ENCODE assay signal across 17 cellular contexts in the genomic region with DNA sequence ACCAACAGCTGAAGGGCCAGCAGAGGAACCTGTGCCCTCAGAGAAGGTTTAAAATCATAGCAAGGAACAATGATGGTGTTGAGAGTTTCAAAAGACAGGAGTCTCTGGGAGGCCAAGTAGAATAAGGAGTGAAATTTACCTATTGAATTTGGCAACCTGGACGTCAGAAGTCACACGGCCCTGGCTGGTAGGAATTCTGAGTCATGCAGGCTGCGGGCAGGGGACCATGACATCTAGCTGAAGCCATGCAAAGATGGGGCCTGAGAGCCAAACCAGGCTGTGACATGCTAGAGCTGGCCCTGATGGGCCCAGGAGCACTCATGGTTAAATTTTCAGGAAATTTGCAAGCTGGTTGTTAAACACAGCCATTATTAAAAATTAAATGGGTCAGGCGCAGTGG.
DNase-seq lines count a peak whose midpoint lies in the region; ATAC-seq and TF ChIP-seq lines count a peak whose summit lies in the region.
"Had no signal": no experiment of that assay in that cellular context is flagged by ENCODE, and none has a peak within 500 bp of the region (broad histone marks: within the 10 kb centered on the region; RNA-seq: fewer than 3 reads in every experiment).

No MANE protein-coding gene starts in this region.

- H3K4me1 Mint-ChIP-seq in CD14-positive monocyte, result peaks cover 61% of the 10 kb centered on the region
- H3K4me1 Mint-ChIP-seq in activated naive CD8-positive, alpha-beta T cell treated with anti-CD3 and anti-CD28 coated beads, Interleukin-2, amount 50 U/mL, for 24 hours, result peaks cover 98% of the 10 kb centered on the region
- H3K4me1 Mint-ChIP-seq in naive B cell, result peaks cover 58 to 80% (median 70%) of the 10 kb centered on the region in 3 donors

- H3K27me3 Mint-ChIP-seq in CD14-positive monocyte (ENCODE audit: low read depth in 3 of 3) (peaks cover 11 to 22% (median 18%) of the 10 kb centered on the region in 3 donors), naive B cell (peaks cover 0 to 6% (median 0%) of the 10 kb centered on the region in 3 donors)
- H3K27me3 Mint-ChIP-seq in activated naive CD8-positive, alpha-beta T cell treated with anti-CD3 and anti-CD28 coated beads, Interleukin-2, amount 50 U/mL, for 24 hours, result peaks cover 2% of the 10 kb centered on the region

- peaks cover 2 to 10% of the 10 kb centered on the region in 2 donors for H3K36me3 Mint-ChIP-seq in CD14-positive monocyte
- H3K36me3 Mint-ChIP-seq in activated naive CD8-positive, alpha-beta T cell treated with anti-CD3 and anti-CD28 coated beads, Interleukin-2, amount 50 U/mL, for 24 hours (ENCODE audit: low read depth), result no peaks in the 10 kb centered on the region
- H3K36me3 Mint-ChIP-seq in naive B cell, result no peaks in the 10 kb centered on the region

- DNase-seq in CD14-positive monocyte (ENCODE audit: low spot score), result no peak
- peak; percentile 47 for DNase-seq in Daoy (ENCODE audit: low read depth)
- DNase-seq in activated naive CD8-positive, alpha-beta T cell treated with anti-CD3 and anti-CD28 coated beads, Interleukin-2, amount 50 U/mL, for 24 hours, result no peak
- DNase-seq in naive B cell, result no peak
- DNase-seq in activated CD8-positive, alpha-beta memory T cell treated with anti-CD3 and anti-CD28 coated beads, Interleukin-2, amount 50 U/mL, for 48 hours, result no peak
- DNase-seq in foreskin melanocyte, result no peak
- no peak for DNase-seq in activated naive CD4-positive, alpha-beta T cell treated with anti-CD3 and anti-CD28 coated beads, Interleukin-2, amount 50 U/mL, for 16 hours
- DNase-seq in activated CD8-positive, alpha-beta memory T cell treated with anti-CD3 and anti-CD28 coated beads for 24 hours, result no peak
- DNase-seq: activated effector memory CD4-positive, alpha-beta T cell treated with anti-CD3 and anti-CD28 coated beads, Interleukin-2, amount 50 U/mL, for 16 hours; hypothalamus; mucosa of descending colon; NCI-H1417 treated with DMSO at 0.1 percent for 48 hours; NCI-H2171; NCI-H69; SHP77 treated with DMSO at 0.1 percent for 48 hours; sigmoid colon; T-helper 1 cell had no signal

- H3K27ac Mint-ChIP-seq in CD14-positive monocyte, result peak overlapping the region in 4 of 7 donors; percentile 59 to 90 (median 72)
- H3K27ac Mint-ChIP-seq in activated naive CD8-positive, alpha-beta T cell treated with anti-CD3 and anti-CD28 coated beads, Interleukin-2, amount 50 U/mL, for 24 hours, result peak overlapping the region; percentile 57
- peak overlapping the region in 5 of 6 donors; percentile 57 to 85 (median 72) for H3K27ac Mint-ChIP-seq in naive B cell

- ATAC-seq in activated naive CD8-positive, alpha-beta T cell treated with anti-CD3 and anti-CD28 coated beads, Interleukin-2, amount 50 U/mL, for 24 hours, result no peak
- no peak for ATAC-seq in naive B cell (ENCODE audit: low read depth in 2 of 2)
- ATAC-seq: mucosa of descending colon had no signal

- intact Hi-C loops in CD14-positive monocyte (cut with micrococcal nuclease), result loop anchor here (5.0 kb wide), 2 partner anchors 38 to 63 kb away; partner anchors contain the start of gene SNX9 (in 1 of the 2)

- H3K4me3 Mint-ChIP-seq in CD14-positive monocyte (no peak overlapping the region), naive B cell (peak overlapping the region in 1 of 8 donors; percentile 53)
- H3K4me3 Mint-ChIP-seq in activated naive CD8-positive, alpha-beta T cell treated with anti-CD3 and anti-CD28 coated beads, Interleukin-2, amount 50 U/mL, for 24 hours, result no peak overlapping the region

- H3K9me3 Mint-ChIP-seq in CD14-positive monocyte (peaks cover 4 to 11% (median 7%) of the 10 kb centered on the region in 7 donors), naive B cell (no peaks in the 10 kb centered on the region)
- peaks cover 3% of the 10 kb centered on the region for H3K9me3 Mint-ChIP-seq in activated naive CD8-positive, alpha-beta T cell treated with anti-CD3 and anti-CD28 coated beads, Interleukin-2, amount 50 U/mL, for 24 hours

- TF ChIP-seq CTCF in CD14-positive monocyte (IDR thresholded peaks at IDR 0.05), result no peak
